8 cellular contexts compared by ENCODE assay signal in genomic region chr10:14184841-14185500, GRCh38.
A peak's percentile ranks its signal among the peaks of the same experiment; 100 is the strongest.
DNase-seq lines count a peak whose midpoint lies in the region; ATAC-seq lines count a peak whose summit lies in the region.

No MANE protein-coding gene starts in this region.

- H3K27me3 Mint-ChIP-seq in CD4-positive, CD25-positive, alpha-beta regulatory T cell = peaks cover 56% of the 10 kb centered on the region

- H3K36me3 Mint-ChIP-seq in CD4-positive, CD25-positive, alpha-beta regulatory T cell = no peaks in the 10 kb centered on the region

- peaks cover 0 to 4% (median 0%) of the 10 kb centered on the region in 7 donors for H3K9me3 Mint-ChIP-seq in CD4-positive, CD25-positive, alpha-beta regulatory T cell

- H3K4me1 Mint-ChIP-seq in CD4-positive, CD25-positive, alpha-beta regulatory T cell = peaks cover 10 to 23% (median 17%) of the 10 kb centered on the region in 4 donors

- DNase-seq in CD4-positive, CD25-positive, alpha-beta regulatory T cell = peak; percentile 9 to 72 (median 62)
- DNase-seq in SKM-1 (lab: John Stamatoyannopoulos, UW; ENCODE audit: unreplicated experiment) (peak; percentile 25), dermis blood vessel endothelial cell (peak; percentile 4), NCI-H2171 treated with DMSO at 0.1 percent for 48 hours (lab: John Stamatoyannopoulos, UW) (no peak), activated gamma-delta T cell treated with Interleukin-2 at 50 U/mL for 16 hours (no peak)
- DNase-seq in stimulated activated CD4-positive, alpha-beta T cell treated with anti-CD3 and anti-CD28 coated beads, Interleukin-2, amount 100 ng/mL, for 48 hours = peak; percentile 24 to 32

- ATAC-seq in CD4-positive, CD25-positive, alpha-beta regulatory T cell (ENCODE audit: low read depth in 2 of 2) = peak; percentile 57 to 62
- peak; percentile 78 for ATAC-seq in GM19395 (IDR thresholded peaks at IDR 0.05; ENCODE audit: unreplicated experiment)
- peak; percentile 55 for ATAC-seq in HG03378 (IDR thresholded peaks at IDR 0.05; ENCODE audit: unreplicated experiment)

- peak overlapping the region; percentile 48 to 79 (median 64) for H3K4me3 Mint-ChIP-seq in CD4-positive, CD25-positive, alpha-beta regulatory T cell

- H3K27ac Mint-ChIP-seq in CD4-positive, CD25-positive, alpha-beta regulatory T cell = peak overlapping the region; percentile 76 to 93 (median 90)

- peaks cover 16% of the 10 kb centered on the region for H3K4me1 ChIP-seq in CD4-positive, CD25-positive, alpha-beta regulatory T cell (ENCODE audit: control insufficient read depth, insufficient read depth, low read length, poor library complexity, severe bottlenecking)

- peak overlapping the region; percentile 64 for H3K4me3 ChIP-seq in CD4-positive, CD25-positive, alpha-beta regulatory T cell (ENCODE audit: low read depth, low read length)

- H3K36me3 ChIP-seq in CD4-positive, CD25-positive, alpha-beta regulatory T cell (ENCODE audit: control insufficient read depth, insufficient read depth, low read length) = no peaks in the 10 kb centered on the region

- no peak overlapping the region for H3K27ac ChIP-seq in CD4-positive, CD25-positive, alpha-beta regulatory T cell (ENCODE audit: insufficient read depth, low read length, poor library complexity, severe bottlenecking)

- H3K27me3 ChIP-seq in CD4-positive, CD25-positive, alpha-beta regulatory T cell (ENCODE audit: control insufficient read depth, insufficient read depth, low read length) = peaks cover 26% of the 10 kb centered on the region

- peaks cover 0 to 1% of the 10 kb centered on the region in 2 experiments for H3K9me3 ChIP-seq in CD4-positive, CD25-positive, alpha-beta regulatory T cell (ENCODE audit: control insufficient read depth in 2 of 2, low read length in 2 of 2)

Comparison
In these comparisons a context has a peak if more than half of its experiments do, and no peak if none do; other contexts are left out.
1. DNase-seq: peak in CD4-positive, CD25-positive, alpha-beta regulatory T cell (3 of 3), SKM-1 (single experiment), dermis blood vessel endothelial cell (single experiment) and stimulated activated CD4-positive, alpha-beta T cell treated with anti-CD3 and anti-CD28 coated beads, Interleukin-2, amount 100 ng/mL, for 48 hours (2 of 2); none in NCI-H2171 treated with DMSO at 0.1 percent for 48 hours (single experiment) and activated gamma-delta T cell treated with Interleukin-2 at 50 U/mL for 16 hours (single experiment).
2. Peak in every context shown above with its lines, with median percentiles within 50 percentile points of each other: ATAC-seq.